ENCODE assay signal across 15 cellular contexts in the genomic region with DNA sequence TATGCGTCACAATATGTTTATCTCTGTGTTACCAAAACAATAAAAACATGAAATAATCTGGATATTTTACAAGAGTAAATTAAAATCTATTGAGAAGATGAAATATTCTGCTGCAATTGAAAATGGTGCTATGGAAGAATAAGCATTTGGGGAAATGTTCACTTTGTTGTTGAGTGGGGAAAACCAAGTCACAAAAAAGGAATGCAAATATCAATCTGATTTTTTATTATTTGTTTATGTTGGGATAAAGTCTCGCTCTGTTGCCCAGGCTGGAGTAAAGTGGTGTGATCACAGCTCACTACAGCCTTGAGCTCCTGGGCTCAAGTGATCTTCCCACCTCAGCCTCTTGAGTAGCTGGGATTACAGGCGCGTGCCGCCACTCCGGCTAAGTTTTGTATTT. TPM values are rescaled to one million over a fixed set of nuclear protein-coding genes. Genes with fewer than 3 reads are reported as not detected.
A peak's percentile ranks its signal among the peaks of the same experiment; 100 is the strongest.
DNase-seq lines count a peak whose midpoint lies in the region; ATAC-seq and TF ChIP-seq lines count a peak whose summit lies in the region.
"Had no signal": no experiment of that assay in that cellular context is flagged by ENCODE, and none has a peak within 500 bp of the region (broad histone marks: within the 10 kb centered on the region; RNA-seq: fewer than 3 reads in every experiment).

No MANE protein-coding gene starts in this region.

- H3K4me1 ChIP-seq in HCT116 (ENCODE audit: control insufficient read depth in 1 of 2, insufficient read depth in 2 of 2, low read length in 2 of 2) (peaks cover 40 to 77% of the 10 kb centered on the region in 2 experiments), RWPE2 (ENCODE audit: insufficient read depth, poor library complexity, severe bottlenecking) (peaks cover 46% of the 10 kb centered on the region), foreskin keratinocyte (peaks cover 58% of the 10 kb centered on the region), upper lobe of right lung (no peaks in the 10 kb centered on the region), SK-N-SH (ENCODE audit: control insufficient read depth in 1 of 2, insufficient read depth in 2 of 2, low read depth in 1 of 2, low read length in 1 of 2) (peaks cover 0 to 28% of the 10 kb centered on the region in 2 experiments; a peak in 2 of 4 replicates)

- H3K4me2 ChIP-seq in HCT116 (ENCODE audit: low read length): no peak overlapping the region
- H3K4me2 ChIP-seq in SK-N-SH: no peak overlapping the region
- H3K4me2 ChIP-seq: BLaER1 treated with 17β-estradiol and CSF1 and Interleukin-3, amounts not matched to agents 10 nM and 100 nM had no signal

- H3K36me3 ChIP-seq in HCT116 (ENCODE audit: control insufficient read depth in 1 of 2, insufficient read depth in 2 of 2, low read length in 2 of 2) (no peaks in the 10 kb centered on the region), RWPE2 (ENCODE audit: low read depth) (no peaks in the 10 kb centered on the region), upper lobe of right lung (no peaks in the 10 kb centered on the region), SK-N-SH (replicated peaks in 1 of 2; ENCODE audit: control insufficient read depth in 1 of 2, insufficient read depth in 2 of 2, low read length in 1 of 2) (no peaks in the 10 kb centered on the region)
- H3K36me3 ChIP-seq: BLaER1 treated with 17β-estradiol and CSF1 and Interleukin-3, amounts not matched to agents 10 nM and 100 nM had no signal

- H3K79me2 ChIP-seq in HCT116 (ENCODE audit: insufficient read depth, low read length) (no peaks in the 10 kb centered on the region), SK-N-SH (ENCODE audit: insufficient read depth) (no peaks in the 10 kb centered on the region)

- POLR2A ChIA-PET in HCT116 (lab: Charles Lee) (no interaction called here), SK-N-SH (lab: Yijun Ruan, JAX) (no interaction called here)

- no peak overlapping the region for H3K4me3 ChIP-seq in HCT116 (replicated peaks in 1 of 2; ENCODE audit: low read depth in 1 of 2, low read length in 2 of 2)
- H3K4me3 ChIP-seq in RWPE2 (ENCODE audit: severe bottlenecking): no peak overlapping the region
- H3K4me3 ChIP-seq in upper lobe of right lung: no peak overlapping the region
- H3K4me3 ChIP-seq in SK-N-SH (ENCODE audit: low read depth in 2 of 2, low read length in 1 of 2): no peak overlapping the region
- H3K4me3 ChIP-seq: BLaER1 treated with 17β-estradiol and CSF1 and Interleukin-3, amounts not matched to agents 10 nM and 100 nM; GM23248 had no signal

- BruUV-seq in HCT116 (replicated peaks; lab: Mats Ljungman, UMichigan): no TSS peak

- no peak overlapping the region for H3K9ac ChIP-seq in HCT116 (ENCODE audit: low read length)
- H3K9ac ChIP-seq in SK-N-SH: no peak overlapping the region
- H3K9ac ChIP-seq: BLaER1 treated with 17β-estradiol and CSF1 and Interleukin-3, amounts not matched to agents 10 nM and 100 nM; GM23248 had no signal

- H3K9me2 ChIP-seq in HCT116 (ENCODE audit: insufficient read depth) (no peaks in the 10 kb centered on the region), SK-N-SH (no peaks in the 10 kb centered on the region)

- H3F3A ChIP-seq in SK-N-SH (replicated peaks; ENCODE audit: insufficient read depth): peaks cover 43% of the 10 kb centered on the region

- no peak for TF ChIP-seq RAD21 in HCT116 (IDR thresholded peaks at IDR 0.05; ENCODE audit: low read depth)
- TF ChIP-seq RAD21 in SK-N-SH (IDR thresholded peaks at IDR 0.05; ENCODE audit: low read length): no peak

- CTCF ChIA-PET in HCT116 (lab: Charles Lee) (interaction anchor here (1.3 kb wide), 1 partner anchor 10 kb away, joined by 3 read pairs; no protein-coding TSS in a partner anchor), SK-N-SH (lab: Yijun Ruan, JAX) (no interaction called here)

- RAD21 ChIA-PET in HCT116 (lab: Charles Lee; ENCODE audit: low non-redundant PET in 1 of 2, low total read pairs in 2 of 2, uncharacterized antibody in 2 of 2, unreplicated experiment in 2 of 2): no interaction called here

- ATAC-seq in HCT116 (no peak), RWPE2 (ENCODE audit: low read depth) (no peak), foreskin keratinocyte (no peak), upper lobe of right lung (no peak), GM19035 (IDR thresholded peaks at IDR 0.05; ENCODE audit: unreplicated experiment) (no peak)
- ATAC-seq: CD8-positive, alpha-beta T cell had no signal

- no peak for TF ChIP-seq POLR2A in HCT116 (IDR thresholded peaks at IDR 0.05; ENCODE audit: borderline replicate concordance, extremely low read depth, insufficient read depth, insufficient read length)

- no peak for TF ChIP-seq EP300 in SK-N-SH (IDR thresholded peaks at IDR 0.05; ENCODE audit: borderline replicate concordance in 1 of 2, low read depth in 1 of 2, low read length in 1 of 2)

- H4K20me1 ChIP-seq in HCT116 (ENCODE audit: insufficient read depth) (no peaks in the 10 kb centered on the region), SK-N-SH (ENCODE audit: insufficient read depth) (no peaks in the 10 kb centered on the region)
- H4K20me1 ChIP-seq: BLaER1 treated with 17β-estradiol and CSF1 and Interleukin-3, amounts not matched to agents 10 nM and 100 nM had no signal

- no peak overlapping the region for H3K27ac ChIP-seq in HCT116 (ENCODE audit: low read depth, low read length)
- peak overlapping the region; percentile 72 for H3K27ac ChIP-seq in RWPE2 (ENCODE audit: poor library complexity, severe bottlenecking)
- H3K27ac ChIP-seq in foreskin keratinocyte: peak overlapping the region; percentile 94
- H3K27ac ChIP-seq in upper lobe of right lung: no peak overlapping the region
- no peak overlapping the region for H3K27ac ChIP-seq in SK-N-SH (ENCODE audit: low read depth in 2 of 2, low read length in 1 of 2)
- H3K27ac ChIP-seq: BLaER1 treated with 17β-estradiol and CSF1 and Interleukin-3, amounts not matched to agents 10 nM and 100 nM; GM23248 had no signal

- DNase-seq in HCT116 (ENCODE audit: low read depth, low spot score): no peak
- DNase-seq in RWPE2 (ENCODE audit: low spot score): no peak
- DNase-seq in foreskin keratinocyte: no peak
- peak; percentile 13 for DNase-seq in upper lobe of right lung
- no peak for DNase-seq in SK-N-SH
- no peak for DNase-seq in globus pallidus (ENCODE audit: low spot score)
- DNase-seq: 8988T; Calu3; CD8-positive, alpha-beta T cell; DMS79 treated with DMSO at 0.1 percent for 48 hours; GF-D8; GM23248; IMR-90 had no signal

- WGBS in SK-N-SH (ENCODE audit: low lambda C conversion rate): 87% methylated on average over 6 of the region's 6 CpGs

- TF ChIP-seq CTCF in HCT116 (IDR thresholded peaks at IDR 0.05 in 2 of 3, conservative IDR thresholded peaks at IDR 0.05 in 1 of 3; ENCODE audit: borderline replicate concordance in 1 of 3, insufficient read depth in 1 of 3, low read depth in 2 of 3, low read length in 2 of 3) (no peak), RWPE2 (IDR thresholded peaks at IDR 0.05; ENCODE audit: poor library complexity, severe bottlenecking) (no peak), foreskin keratinocyte (conservative IDR thresholded peaks at IDR 0.05) (no peak), upper lobe of right lung (IDR thresholded peaks at IDR 0.05) (no peak), SK-N-SH (IDR thresholded peaks at IDR 0.05) (no peak)

- no peaks in the 10 kb centered on the region for H3K9me3 ChIP-seq in HCT116 (ENCODE audit: control insufficient read depth in 1 of 2, insufficient read depth in 1 of 2, low read depth in 1 of 2, low read length in 2 of 2)
- no peaks in the 10 kb centered on the region for H3K9me3 ChIP-seq in RWPE2 (ENCODE audit: severe bottlenecking)
- no peaks in the 10 kb centered on the region for H3K9me3 ChIP-seq in upper lobe of right lung
- H3K9me3 ChIP-seq in SK-N-SH: no peaks in the 10 kb centered on the region

- H3K27me3 ChIP-seq in HCT116 (ENCODE audit: insufficient read depth, low read length) (no peaks in the 10 kb centered on the region), RWPE2 (ENCODE audit: insufficient read depth, poor library complexity, severe bottlenecking) (no peaks in the 10 kb centered on the region), foreskin keratinocyte (no peaks in the 10 kb centered on the region), upper lobe of right lung (no peaks in the 10 kb centered on the region), SK-N-SH (ENCODE audit: insufficient read depth) (no peaks in the 10 kb centered on the region)
- H3K27me3 ChIP-seq: BLaER1 treated with 17β-estradiol and CSF1 and Interleukin-3, amounts not matched to agents 10 nM and 100 nM had no signal

- H2AFZ ChIP-seq in HCT116 (ENCODE audit: low read depth, low read length, poor library complexity, severe bottlenecking) (peak overlapping the region; percentile 7), SK-N-SH (ENCODE audit: low read depth) (no peak overlapping the region)
- H2AFZ ChIP-seq: GM23248 had no signal

- intact Hi-C loops in HCT116 (cut with micrococcal nuclease) (no loop called here), upper lobe of right lung (cut with DNase I) (no loop called here)

TF ChIP-seq in HCT116, 20 proteins besides CTCF, POLR2A, EP300 and RAD21 (continues in another document):
- no peak for TF ChIP-seq EGR1 (IDR thresholded peaks at IDR 0.05; ENCODE audit: low read depth)
- no peak for TF ChIP-seq CEBPB (IDR thresholded peaks at IDR 0.05; ENCODE audit: low read depth)
- TF ChIP-seq POLR2AphosphoS5 (IDR thresholded peaks at IDR 0.05; ENCODE audit: low read depth, low read length): no peak
- no peak for TF ChIP-seq EZH2 (IDR thresholded peaks at IDR 0.05)
- no peak for TF ChIP-seq FOSL1 (IDR thresholded peaks at IDR 0.05; ENCODE audit: low read depth)

TF ChIP-seq in SK-N-SH, 30 proteins besides CTCF, POLR2A, EP300 and RAD21 (continues in another document):
- TF ChIP-seq RXRA (IDR thresholded peaks at IDR 0.05; ENCODE audit: borderline replicate concordance, low read depth): no peak
- TF ChIP-seq EZH2phosphoT487 (IDR thresholded peaks at IDR 0.05; ENCODE audit: borderline replicate concordance, low read depth): no peak

RNA-seq across cellular contexts. Expression of gene F2RL1, which starts 8.6 kb away (rescaled TPM):
- 119 TPM for total RNA-seq in HCT116 (2021; ENCODE audit: unreplicated experiment)
- polyA plus RNA-seq in HCT116 (2012): 125 and 128 TPM in 2 replicates
- 72.4 and 77.5 TPM in 2 replicates for total RNA-seq in foreskin keratinocyte
- polyA plus RNA-seq in foreskin keratinocyte: 32.8 and 36.8 TPM in 2 replicates
- 8.0 TPM for total RNA-seq in upper lobe of right lung
- polyA plus RNA-seq in SK-N-SH (2012; rRNA removed): 31.3 and 41.3 TPM in 2 replicates
- 35.5 and 38.7 TPM in 2 replicates for polyA plus RNA-seq in SK-N-SH (2012; cell fraction: cytosol; rRNA removed)
- polyA plus RNA-seq in SK-N-SH (2012; cell fraction: nucleus; rRNA removed): 5.9 and 13.8 TPM in 2 replicates

RNA-seq across cellular contexts. Expression of gene S100Z, which starts 39.6 kb away (rescaled TPM):
- total RNA-seq in HCT116 (2021; ENCODE audit: unreplicated experiment): not detected
- polyA plus RNA-seq in HCT116 (2012): not detected in 2 replicates
- total RNA-seq in foreskin keratinocyte: not detected in 2 replicates
- not detected in 2 replicates for polyA plus RNA-seq in foreskin keratinocyte
- 0.52 TPM for total RNA-seq in upper lobe of right lung
- polyA plus RNA-seq in SK-N-SH (2012; rRNA removed): not detected in 2 replicates
- polyA plus RNA-seq in SK-N-SH (2012; cell fraction: cytosol; rRNA removed): not detected in 2 replicates
- not detected in 2 replicates for polyA plus RNA-seq in SK-N-SH (2012; cell fraction: nucleus; rRNA removed)
- total RNA-seq: Calu3; CD8-positive, alpha-beta T cell; GM23248; IMR-90 had no signal
- polyA plus RNA-seq: GM23248, IMR-90 had no signal

Comparison
In these comparisons a context has a peak if more than half of its experiments do, and no peak if none do; other contexts are left out.
1. H3K27ac ChIP-seq: peak in RWPE2 (single experiment) and foreskin keratinocyte (single experiment); none in HCT116 (single experiment), upper lobe of right lung (single experiment) and SK-N-SH (0 of 2).